ENCODE assay signal across 32 cellular contexts in genomic region chr1:244980605-244981004, GRCh38.
"Had no signal": no experiment of that assay in that cellular context is flagged by ENCODE, and none has a peak within 500 bp of the region (broad histone marks: within the 10 kb centered on the region; RNA-seq: fewer than 3 reads in every experiment).

No MANE protein-coding gene starts in this region.

- FAIRE-seq: astrocyte had no signal

- DNase-seq: activated CD4-positive, alpha-beta T cell treated with anti-CD3 and anti-CD28 coated beads for 1 hour; activated CD4-positive, alpha-beta T cell treated with anti-CD3 and anti-CD28 coated beads for 48 hours; activated CD4-positive, alpha-beta T cell treated with anti-CD3 and anti-CD28 coated beads, Interleukin-2, amount 50 U/mL, for 4 hours; activated CD4-positive, CD25-positive, alpha-beta regulatory T cell; activated CD8-positive, alpha-beta T cell treated with anti-CD3 and anti-CD28 coated beads, Interleukin-2, amount 10 ng/mL, durations not matched to agents 7 days and 5 days; activated gamma-delta T cell treated with Interleukin-2 at 50 U/mL for 16 hours; activated naive CD4-positive, alpha-beta T cell treated with anti-CD3 and anti-CD28 coated beads for 36 hours; activated T-cell treated with anti-CD3 and anti-CD28 coated beads, Interleukin-2, amount 50 U/mL, for 24 hours; adrenal gland; body of pancreas; Kasumi-1; KG1; MM.1S; NCI-H1092; NCI-H1436 treated with DMSO at 0.1 percent for 48 hours; NCI-H1694 treated with DMSO at 0.1 percent for 48 hours; NCI-H2029; NCI-H345; NCI-H524 treated with DMSO at 0.1 percent for 48 hours; Peyer's patch; RPMI8226; SHP77 treated with DMSO at 0.1 percent for 48 hours; SW 1271; T-helper 1 cell; T-helper 2 cell; T1000; WERI-Rb-1 had no signal

- H3K9me3 Mint-ChIP-seq: activated naive CD4-positive, alpha-beta T cell treated with anti-CD3 and anti-CD28 coated beads for 36 hours; activated naive CD4-positive, alpha-beta T cell treated with anti-CD3 and anti-CD28 coated beads, Interleukin-2, amount 50 U/mL, for 72 hours; activated T-cell treated with anti-CD3 and anti-CD28 coated beads, Interleukin-2, amount 50 U/mL, for 24 hours; activated T-helper 1 cell treated with anti-CD3 and anti-CD28 coated beads, Interleukin-12 subunit alpha, Interleukin-12 subunit beta, Interleukin-2, Interleukin-4 antibody, amounts not matched to agents 30 ng/mL and 10 ng/mL and 1 ng/mL, durations not matched to agents 14 hours and 24 hours and 36 hours had no signal

- H3K27me3 ChIP-seq: adrenal gland, breast epithelium, Peyer's patch had no signal

- H3K27ac ChIP-seq: adrenal gland, body of pancreas, breast epithelium, coronary artery, Peyer's patch, WERI-Rb-1 had no signal

- H3K9me3 ChIP-seq: adrenal gland, body of pancreas, breast epithelium, Peyer's patch had no signal

- H3K4me1 ChIP-seq: adrenal gland, body of pancreas, breast epithelium, Peyer's patch had no signal

- H3K36me3 Mint-ChIP-seq: activated naive CD4-positive, alpha-beta T cell treated with anti-CD3 and anti-CD28 coated beads, Interleukin-2, amount 50 U/mL, for 72 hours had no signal

- H3K27ac Mint-ChIP-seq: activated CD8-positive, alpha-beta T cell treated with anti-CD3 and anti-CD28 coated beads, Interleukin-2, amount 10 ng/mL, durations not matched to agents 7 days and 5 days; activated naive CD4-positive, alpha-beta T cell treated with anti-CD3 and anti-CD28 coated beads for 36 hours; activated naive CD4-positive, alpha-beta T cell treated with anti-CD3 and anti-CD28 coated beads, Interleukin-2, amount 50 U/mL, for 72 hours; activated T-cell treated with anti-CD3 and anti-CD28 coated beads, Interleukin-2, amount 50 U/mL, for 24 hours; activated T-helper 1 cell treated with anti-CD3 and anti-CD28 coated beads, Interleukin-12 subunit alpha, Interleukin-12 subunit beta, Interleukin-2, Interleukin-4 antibody, amounts not matched to agents 30 ng/mL and 10 ng/mL and 1 ng/mL, durations not matched to agents 14 hours and 24 hours and 36 hours had no signal

- ATAC-seq: activated CD8-positive, alpha-beta T cell treated with anti-CD3 and anti-CD28 coated beads, Interleukin-2, amount 10 ng/mL, durations not matched to agents 7 days and 5 days; activated naive CD4-positive, alpha-beta T cell treated with anti-CD3 and anti-CD28 coated beads, Interleukin-2, amount 50 U/mL, for 72 hours; body of pancreas had no signal

- H3K4me3 ChIP-seq: adrenal gland, body of pancreas, breast epithelium, coronary artery, Peyer's patch had no signal

- H3K27me3 Mint-ChIP-seq: activated T-cell treated with anti-CD3 and anti-CD28 coated beads, Interleukin-2, amount 50 U/mL, for 24 hours had no signal

- H3K4me3 Mint-ChIP-seq: activated CD8-positive, alpha-beta T cell treated with anti-CD3 and anti-CD28 coated beads, Interleukin-2, amount 10 ng/mL, durations not matched to agents 7 days and 5 days; activated naive CD4-positive, alpha-beta T cell treated with anti-CD3 and anti-CD28 coated beads for 36 hours; activated T-cell treated with anti-CD3 and anti-CD28 coated beads, Interleukin-2, amount 50 U/mL, for 24 hours; activated T-helper 1 cell treated with anti-CD3 and anti-CD28 coated beads, Interleukin-12 subunit alpha, Interleukin-12 subunit beta, Interleukin-2, Interleukin-4 antibody, amounts not matched to agents 30 ng/mL and 10 ng/mL and 1 ng/mL, durations not matched to agents 14 hours and 24 hours and 36 hours had no signal

- H3K36me3 ChIP-seq: adrenal gland, breast epithelium, Peyer's patch, WERI-Rb-1 had no signal
